In the genomic region with DNA sequence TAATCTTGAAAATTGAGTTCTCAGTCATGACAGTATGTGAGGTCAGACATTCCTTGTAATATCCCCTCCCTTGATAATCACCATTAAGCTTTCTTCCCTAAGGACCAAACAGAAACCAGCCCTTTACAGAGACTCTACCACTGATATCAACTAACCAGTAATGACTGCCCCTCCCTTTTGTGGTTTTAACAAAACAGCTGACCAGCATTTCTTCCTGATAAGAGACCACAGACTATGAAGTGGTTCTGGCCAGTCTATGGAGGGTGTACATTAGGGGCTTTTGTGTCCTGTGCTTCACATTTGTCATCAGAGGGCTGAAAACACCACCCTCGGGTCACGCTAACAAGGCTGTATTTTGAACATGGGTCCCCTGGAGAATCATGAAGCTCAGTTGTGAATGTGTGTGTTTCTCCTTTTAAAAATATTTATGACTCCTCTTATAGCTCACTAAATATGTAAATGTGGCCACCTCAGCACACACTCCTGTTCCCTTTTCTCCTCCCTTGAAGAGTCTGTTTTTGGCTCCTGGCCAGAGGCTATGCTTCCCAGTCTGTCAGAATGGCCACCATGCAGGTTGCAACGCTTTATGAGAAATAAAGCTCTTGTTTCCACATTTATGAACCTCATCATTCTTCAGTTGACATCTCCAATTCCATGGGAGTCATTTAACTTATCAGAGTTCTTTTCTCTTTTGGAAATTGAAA, we compare ENCODE assay signal across 8 cellular contexts.
DNase-seq lines count a peak whose midpoint lies in the region; ATAC-seq lines count a peak whose summit lies in the region.

No MANE protein-coding gene starts in this region.

- ATAC-seq in GM19372 (IDR thresholded peaks at IDR 0.05; ENCODE audit: low read depth, unreplicated experiment), result peak; percentile 46
- peak; percentile 56 for ATAC-seq in HG03354 (IDR thresholded peaks at IDR 0.05; ENCODE audit: poor library complexity, severe bottlenecking, unreplicated experiment)
- ATAC-seq in GM21367 (IDR thresholded peaks at IDR 0.05; ENCODE audit: unreplicated experiment), result no peak
- ATAC-seq in GM21825 (IDR thresholded peaks at IDR 0.05; ENCODE audit: unreplicated experiment), result no peak
- no peak for ATAC-seq in GM21737 (IDR thresholded peaks at IDR 0.05; ENCODE audit: unreplicated experiment)
- no peak for ATAC-seq in GM21390 (IDR thresholded peaks at IDR 0.05; ENCODE audit: unreplicated experiment)

- DNase-seq in RPMI8226 (peak; percentile 41), retina (peak; percentile 8)

Comparison
In these comparisons a context has a peak if more than half of its experiments do, and no peak if none do; other contexts are left out.
1. ATAC-seq: peak in GM19372 (single experiment) and HG03354 (single experiment); none in GM21367 (single experiment), GM21825 (single experiment), GM21737 (single experiment) and GM21390 (single experiment).